In genomic region chr11:120211522-120212258, GRCh38 we compare ENCODE assay signal across 8 cellular contexts. TPM values are rescaled to one million over a fixed set of nuclear protein-coding genes. Genes with fewer than 3 reads are reported as not detected.
DNase-seq lines count a peak whose midpoint lies in the region; ATAC-seq and TF ChIP-seq lines count a peak whose summit lies in the region.

No MANE protein-coding gene starts in this region.

- no peak overlapping the region for H3K27ac ChIP-seq in WERI-Rb-1

- H3K4me3 ChIP-seq in WERI-Rb-1 (ENCODE audit: low read depth, low read length): peak overlapping the region; percentile 55

- H3K27ac Mint-ChIP-seq in activated CD4-positive, alpha-beta T cell treated with anti-CD3 and anti-CD28 coated beads, Interleukin-2, amount 10 ng/mL, durations not matched to agents 7 days and 5 days: peak overlapping the region; percentile 83
- H3K27ac Mint-ChIP-seq in stimulated activated effector memory CD8-positive, alpha-beta T cell treated with anti-CD3 and anti-CD28 coated beads, Interleukin-12 subunit alpha, Interleukin-12 subunit beta, amount 100 ng/mL, for 72 hours: peak overlapping the region; percentile 67

- ATAC-seq in left ventricle myocardium superior (no peak), GM21619 (IDR thresholded peaks at IDR 0.05; ENCODE audit: unreplicated experiment) (no peak)
- ATAC-seq in stimulated activated effector memory CD8-positive, alpha-beta T cell treated with anti-CD3 and anti-CD28 coated beads, Interleukin-12 subunit alpha, Interleukin-12 subunit beta, amount 100 ng/mL, for 72 hours: no peak

- H3K36me3 Mint-ChIP-seq in activated CD4-positive, alpha-beta T cell treated with anti-CD3 and anti-CD28 coated beads, Interleukin-2, amount 10 ng/mL, durations not matched to agents 7 days and 5 days (ENCODE audit: low read depth): no peaks in the 10 kb centered on the region
- no peaks in the 10 kb centered on the region for H3K36me3 Mint-ChIP-seq in stimulated activated effector memory CD8-positive, alpha-beta T cell treated with anti-CD3 and anti-CD28 coated beads, Interleukin-12 subunit alpha, Interleukin-12 subunit beta, amount 100 ng/mL, for 72 hours

- H3K36me3 ChIP-seq in WERI-Rb-1: no peaks in the 10 kb centered on the region

- CTCF ChIA-PET in activated CD4-positive, alpha-beta T cell treated with anti-CD3 and anti-CD28 coated beads, Interleukin-2, amount 10 ng/mL, durations not matched to agents 7 days and 5 days (lab: Charles Lee): interaction anchor here (0.7 kb wide), 1 partner anchor 138 kb away, joined by 3 read pairs; no protein-coding TSS in a partner anchor

- peaks cover 56% of the 10 kb centered on the region for H3K27me3 Mint-ChIP-seq in activated CD4-positive, alpha-beta T cell treated with anti-CD3 and anti-CD28 coated beads, Interleukin-2, amount 10 ng/mL, durations not matched to agents 7 days and 5 days

- peaks cover 14% of the 10 kb centered on the region for H3K4me1 Mint-ChIP-seq in activated CD4-positive, alpha-beta T cell treated with anti-CD3 and anti-CD28 coated beads, Interleukin-2, amount 10 ng/mL, durations not matched to agents 7 days and 5 days
- H3K4me1 Mint-ChIP-seq in stimulated activated effector memory CD8-positive, alpha-beta T cell treated with anti-CD3 and anti-CD28 coated beads, Interleukin-12 subunit alpha, Interleukin-12 subunit beta, amount 100 ng/mL, for 72 hours: peaks cover 20% of the 10 kb centered on the region

- intact Hi-C loops in left ventricle myocardium superior (cut with micrococcal nuclease): no loop called here

- POLR2A ChIA-PET in activated CD4-positive, alpha-beta T cell treated with anti-CD3 and anti-CD28 coated beads, Interleukin-2, amount 10 ng/mL, durations not matched to agents 7 days and 5 days (lab: Charles Lee): no interaction called here

- peaks cover 7% of the 10 kb centered on the region for H3K27me3 ChIP-seq in WERI-Rb-1 (ENCODE audit: insufficient read depth, low read depth, severe bottlenecking)

- TF ChIP-seq CTCF in WERI-Rb-1 (IDR thresholded peaks at IDR 0.05; ENCODE audit: low read depth, low read length): no peak

- H3K9me3 Mint-ChIP-seq in activated CD4-positive, alpha-beta T cell treated with anti-CD3 and anti-CD28 coated beads, Interleukin-2, amount 10 ng/mL, durations not matched to agents 7 days and 5 days: no peaks in the 10 kb centered on the region
- H3K9me3 Mint-ChIP-seq in stimulated activated effector memory CD8-positive, alpha-beta T cell treated with anti-CD3 and anti-CD28 coated beads, Interleukin-12 subunit alpha, Interleukin-12 subunit beta, amount 100 ng/mL, for 72 hours: no peaks in the 10 kb centered on the region

- DNase-seq in activated CD4-positive, alpha-beta T cell treated with anti-CD3 and anti-CD28 coated beads, Interleukin-2, amount 10 ng/mL, durations not matched to agents 7 days and 5 days: no peak
- no peak for DNase-seq in activated CD4-positive, alpha-beta T cell treated with anti-CD3 and anti-CD28 coated beads for 48 hours
- no peak for DNase-seq in WERI-Rb-1
- peak; percentile 18 for DNase-seq in left ventricle myocardium superior
- peak in 1 of 2 donors; percentile 59 for DNase-seq in stimulated activated effector memory CD8-positive, alpha-beta T cell treated with anti-CD3 and anti-CD28 coated beads, Interleukin-12 subunit alpha, Interleukin-12 subunit beta, amount 100 ng/mL, for 72 hours (ENCODE audit: low spot score in 2 of 2)
- no peak for DNase-seq in stimulated activated CD4-positive, alpha-beta T cell treated with anti-CD3 and anti-CD28 coated beads, Interleukin-1b, Interleukin-23, amount 100 ng/mL, for 48 hours
- DNase-seq in AML-193 (lab: John Stamatoyannopoulos, UW): no peak

- H3K4me3 Mint-ChIP-seq in activated CD4-positive, alpha-beta T cell treated with anti-CD3 and anti-CD28 coated beads, Interleukin-2, amount 10 ng/mL, durations not matched to agents 7 days and 5 days: peak overlapping the region; percentile 87
- H3K4me3 Mint-ChIP-seq in stimulated activated effector memory CD8-positive, alpha-beta T cell treated with anti-CD3 and anti-CD28 coated beads, Interleukin-12 subunit alpha, Interleukin-12 subunit beta, amount 100 ng/mL, for 72 hours: peak overlapping the region; percentile 93

- H3K9me3 ChIP-seq in WERI-Rb-1 (ENCODE audit: severe bottlenecking): no peaks in the 10 kb centered on the region

RNA-seq across cellular contexts. Expression of gene OAF, which starts 0.9 kb away (rescaled TPM):
- total RNA-seq in activated CD4-positive, alpha-beta T cell treated with anti-CD3 and anti-CD28 coated beads, Interleukin-2, amount 10 ng/mL, durations not matched to agents 7 days and 5 days: 1 to 10 TPM; 1.7 to 3.4 TPM
- 27.9 TPM for total RNA-seq in left ventricle myocardium superior

RNA-seq across cellular contexts. Expression of gene POU2F3, which starts 28.2 kb away (rescaled TPM):
- not detected for total RNA-seq in activated CD4-positive, alpha-beta T cell treated with anti-CD3 and anti-CD28 coated beads, Interleukin-2, amount 10 ng/mL, durations not matched to agents 7 days and 5 days
- not detected for total RNA-seq in left ventricle myocardium superior
